ENCODE assay signal across 8 cellular contexts in genomic region chrX:38805294-38806053, GRCh38. TPM values are rescaled to one million over a fixed set of nuclear protein-coding genes. Genes with fewer than 3 reads are reported as not detected.
DNase-seq lines count a peak whose midpoint lies in the region; ATAC-seq, FAIRE-seq and TF ChIP-seq lines count a peak whose summit lies in the region.

No MANE protein-coding gene starts in this region.

- no peak overlapping the region for H2BK20ac ChIP-seq in H1 (ENCODE audit: low read length)

- H3K23me2 ChIP-seq in H1 (ENCODE audit: low read depth, low read length) = peaks cover 3% of the 10 kb centered on the region; the same call in 1 of the 2 replicates

- peak in 9 of 10 experiments; percentile 33 to 72 (median 54) for DNase-seq in CD4-positive, alpha-beta T cell
- DNase-seq in NCI-H345 treated with DMSO at 0.1 percent for 48 hours (lab: John Stamatoyannopoulos, UW; ENCODE audit: unreplicated experiment) = peak; percentile 32
- DNase-seq in activated CD8-positive, alpha-beta memory T cell treated with anti-CD3 and anti-CD28 coated beads, Interleukin-2, amount 10 ng/mL, durations not matched to agents 7 days and 5 days = peak; percentile 73
- DNase-seq in H1 (ENCODE audit: low read depth in 1 of 2, low spot score in 2 of 2) = peak in 1 of 2 experiments; percentile 47
- DNase-seq in mesothelial cell of epicardium (ENCODE audit: low spot score in 2 of 2, unreplicated experiment in 2 of 2) = peak in 1 of 2 experiments; percentile 55
- peak; percentile 16 to 51 for DNase-seq in stimulated activated CD8-positive, alpha-beta memory T cell treated with anti-CD3 and anti-CD28 coated beads, Interleukin-7, amount 100 ng/mL, for 4 hours (ENCODE audit: low read depth in 2 of 2)

- H4K5ac ChIP-seq in H1 (ENCODE audit: insufficient read length, low read depth, low read length) = peak overlapping the region; percentile 90

- no peak for TF ChIP-seq RAD21 in H1 (IDR thresholded peaks at IDR 0.05 in 1 of 2, conservative IDR thresholded peaks at IDR 0.05 in 1 of 2; ENCODE audit: low read depth in 2 of 2, low read length in 2 of 2)

- H3K79me1 ChIP-seq in H1 (ENCODE audit: low read depth, low read length) = no peaks in the 10 kb centered on the region

- peak overlapping the region; percentile 26 for H3K18ac ChIP-seq in H1 (ENCODE audit: extremely low read depth, low read length)

- H3K4me3 ChIP-seq in HEK293 (ENCODE audit: low read depth, low read length) (peak overlapping the region; percentile 62), H1 (ENCODE audit: extremely low read depth in 1 of 4, insufficient read depth in 2 of 4, low read depth in 3 of 4, low read length in 4 of 4) (peak overlapping the region; percentile 74 to 95 (median 88))

- peaks cover 53% of the 10 kb centered on the region for H3K4me1 Mint-ChIP-seq in CD4-positive, alpha-beta T cell (ENCODE audit: low read depth)
- peaks cover 23% of the 10 kb centered on the region for H3K4me1 Mint-ChIP-seq in activated CD8-positive, alpha-beta memory T cell treated with anti-CD3 and anti-CD28 coated beads, Interleukin-2, amount 10 ng/mL, durations not matched to agents 7 days and 5 days
- H3K4me1 Mint-ChIP-seq in mesothelial cell of epicardium = peaks cover 32% of the 10 kb centered on the region

- intact Hi-C loops in CD4-positive, alpha-beta T cell (cut with DNase I, micrococcal nuclease) = loop anchor here (10.0 kb wide), 2 partner anchors 69 to 89 kb away; no protein-coding TSS in a partner anchor

- H3K9ac ChIP-seq in H1 (replicated peaks in 1 of 4; ENCODE audit: extremely low read depth in 1 of 4, low read depth in 3 of 4, low read length in 3 of 4) = peak overlapping the region; percentile 79 to 97 (median 83)

- TF ChIP-seq POLR2A in H1 (IDR thresholded peaks at IDR 0.05; ENCODE audit: control extremely low read depth in 1 of 2, low read depth in 2 of 2, low read length in 2 of 2) = peak in 1 of 2 experiments; percentile 51; a peak in 2 of 3 replicates

- H3K4me1 ChIP-seq in HEK293 (ENCODE audit: control insufficient read depth, insufficient read depth, low read length) = no peaks in the 10 kb centered on the region
- peaks cover 0 to 3% (median 0%) of the 10 kb centered on the region in 4 experiments; a peak in 2 of 7 replicates for H3K4me1 ChIP-seq in H1 (replicated peaks in 1 of 4; ENCODE audit: control insufficient read depth in 3 of 4, insufficient read depth in 4 of 4, low read length in 3 of 4)

- TF ChIP-seq EP300 in H1 (IDR thresholded peaks at IDR 0.05; ENCODE audit: borderline replicate concordance in 1 of 2, low read depth in 2 of 2, low read length in 2 of 2) = no peak

- TF ChIP-seq CTCF in CD4-positive, alpha-beta T cell (IDR thresholded peaks at IDR 0.05) = no peak
- no peak for TF ChIP-seq CTCF in HEK293 (tag by site-specific recombination; IDR thresholded peaks at IDR 0.05)
- TF ChIP-seq CTCF in H1 (IDR thresholded peaks at IDR 0.05; ENCODE audit: control extremely low read depth in 1 of 3, insufficient read depth in 1 of 3, low read depth in 1 of 3, low read length in 3 of 3) = no peak
- no peak for TF ChIP-seq CTCF in mesothelial cell of epicardium (IDR thresholded peaks at IDR 0.05; ENCODE audit: unreplicated experiment)

- H2BK15ac ChIP-seq in H1 (ENCODE audit: low read length) = no peak overlapping the region

- no peaks in the 10 kb centered on the region for H3K27me3 ChIP-seq in CD4-positive, alpha-beta T cell (ENCODE audit: control insufficient read depth, insufficient read depth, low read length)
- no peaks in the 10 kb centered on the region for H3K27me3 ChIP-seq in H1 (replicated peaks in 1 of 4; ENCODE audit: control insufficient read depth in 3 of 4, extremely low read depth in 1 of 4, insufficient read depth in 3 of 4, low read length in 3 of 4)

- H3K36me3 ChIP-seq in HEK293 (ENCODE audit: control insufficient read depth in 2 of 2, insufficient read depth in 1 of 2, low read length in 2 of 2) = peaks cover 0 to 13% of the 10 kb centered on the region in 2 experiments; a peak in 1 of 3 replicates
- H3K36me3 ChIP-seq in H1 (ENCODE audit: control insufficient read depth in 2 of 4, insufficient read depth in 4 of 4, low read length in 3 of 4) = peaks cover 0 to 34% (median 6%) of the 10 kb centered on the region in 4 experiments; a peak in 3 of 8 replicates

- H2BK5ac ChIP-seq in H1 (ENCODE audit: low read depth, low read length) = peak overlapping the region; percentile 91

- no peaks in the 10 kb centered on the region for H3K27me3 Mint-ChIP-seq in CD4-positive, alpha-beta T cell
- no peaks in the 10 kb centered on the region for H3K27me3 Mint-ChIP-seq in activated CD8-positive, alpha-beta memory T cell treated with anti-CD3 and anti-CD28 coated beads, Interleukin-2, amount 10 ng/mL, durations not matched to agents 7 days and 5 days
- no peaks in the 10 kb centered on the region for H3K27me3 Mint-ChIP-seq in mesothelial cell of epicardium (ENCODE audit: low read depth)

- H3K36me3 Mint-ChIP-seq in CD4-positive, alpha-beta T cell (ENCODE audit: low read depth) = peaks cover 36% of the 10 kb centered on the region
- peaks cover 21% of the 10 kb centered on the region for H3K36me3 Mint-ChIP-seq in activated CD8-positive, alpha-beta memory T cell treated with anti-CD3 and anti-CD28 coated beads, Interleukin-2, amount 10 ng/mL, durations not matched to agents 7 days and 5 days
- peaks cover 1% of the 10 kb centered on the region for H3K36me3 Mint-ChIP-seq in mesothelial cell of epicardium

- H3K4me2 ChIP-seq in H1 (ENCODE audit: insufficient read depth in 1 of 2, low read depth in 2 of 2, low read length in 2 of 2) = peak overlapping the region; percentile 76 to 83

- H4K20me1 ChIP-seq in H1 (replicated peaks in 1 of 2; ENCODE audit: control insufficient read depth in 1 of 2, insufficient read depth in 2 of 2, low read length in 2 of 2) = no peaks in the 10 kb centered on the region

- H3K27ac ChIP-seq in CD4-positive, alpha-beta T cell (ENCODE audit: low read depth, low read length) = peak overlapping the region; percentile 85
- H3K27ac ChIP-seq in HEK293 (ENCODE audit: extremely low read depth, low read depth, low read length) (peak overlapping the region; percentile 69), H1 (ENCODE audit: low read depth, low read length) (peak overlapping the region; percentile 86; the same call in 1 of the 2 replicates)

- H2AFZ ChIP-seq in H1 (ENCODE audit: low read length) = no peak overlapping the region

- peak overlapping the region; percentile 75; the same call in 1 of the 2 replicates for H2AK5ac ChIP-seq in H1 (ENCODE audit: low read depth, low read length)

- no peaks in the 10 kb centered on the region for H3K9me3 Mint-ChIP-seq in CD4-positive, alpha-beta T cell
- H3K9me3 Mint-ChIP-seq in activated CD8-positive, alpha-beta memory T cell treated with anti-CD3 and anti-CD28 coated beads, Interleukin-2, amount 10 ng/mL, durations not matched to agents 7 days and 5 days (ENCODE audit: low read depth) = no peaks in the 10 kb centered on the region
- peaks cover 10% of the 10 kb centered on the region for H3K9me3 Mint-ChIP-seq in mesothelial cell of epicardium

- no peak overlapping the region for H3K23ac ChIP-seq in H1 (ENCODE audit: insufficient read length)

- H3K4me3 Mint-ChIP-seq in CD4-positive, alpha-beta T cell = peak overlapping the region; percentile 95
- H3K4me3 Mint-ChIP-seq in activated CD8-positive, alpha-beta memory T cell treated with anti-CD3 and anti-CD28 coated beads, Interleukin-2, amount 10 ng/mL, durations not matched to agents 7 days and 5 days = peak overlapping the region; percentile 89
- H3K4me3 Mint-ChIP-seq in mesothelial cell of epicardium = peak overlapping the region; percentile 80

- peak overlapping the region; percentile 89 for H4K8ac ChIP-seq in H1 (ENCODE audit: extremely low read depth, insufficient read depth, low read length)

- H2BK12ac ChIP-seq in H1 (ENCODE audit: low read depth, low read length) = peak overlapping the region; percentile 75; the same call in 1 of the 2 replicates

- peak overlapping the region; percentile 5 for H3K56ac ChIP-seq in H1 (replicated peaks; ENCODE audit: insufficient read length, low read depth, low read length)

- H3K79me2 ChIP-seq in H1 (ENCODE audit: control insufficient read depth in 1 of 2, insufficient read depth in 2 of 2, low read length in 2 of 2) = peaks cover 5 to 44% of the 10 kb centered on the region in 2 experiments; a peak in 3 of 4 replicates

- FAIRE-seq in H1 (lab: Jason Lieb, UNC) = no peak

- CTCF ChIA-PET in CD4-positive, alpha-beta T cell (lab: Charles Lee) = interaction anchor here (1.0 kb wide), 1 partner anchor 14 kb away, joined by 3 read pairs; no protein-coding TSS in a partner anchor
- CTCF ChIA-PET in HEK293 (lab: Yijun Ruan, JAX) = interaction anchor here (1.1 kb wide), 1 partner anchor 182 kb away, joined by 3 read pairs; no protein-coding TSS in a partner anchor
- CTCF ChIA-PET in activated CD8-positive, alpha-beta memory T cell treated with anti-CD3 and anti-CD28 coated beads, Interleukin-2, amount 10 ng/mL, durations not matched to agents 7 days and 5 days (lab: Charles Lee) = interaction anchor here (0.6 kb wide), 1 partner anchor 131 kb away, joined by 3 read pairs; no protein-coding TSS in a partner anchor
- CTCF ChIA-PET in H1 (lab: Charles Lee; ENCODE audit: partially characterized antibody) = no interaction called here

- no peak overlapping the region for H3K14ac ChIP-seq in H1 (ENCODE audit: insufficient read length)

- peak overlapping the region; percentile 49 for H4K91ac ChIP-seq in H1 (replicated peaks; ENCODE audit: insufficient read length, low read length)

- no peak overlapping the region for H2BK120ac ChIP-seq in H1 (replicated peaks; ENCODE audit: low read depth, low read length)

- peak; percentile 43 for ATAC-seq in CD4-positive, alpha-beta T cell (ENCODE audit: poor library complexity)
- ATAC-seq in activated CD8-positive, alpha-beta memory T cell treated with anti-CD3 and anti-CD28 coated beads, Interleukin-2, amount 10 ng/mL, durations not matched to agents 7 days and 5 days = peak; percentile 38
- ATAC-seq in GM18858 (IDR thresholded peaks at IDR 0.05; ENCODE audit: unreplicated experiment) = no peak

- no peaks in the 10 kb centered on the region for H3K9me3 ChIP-seq in CD4-positive, alpha-beta T cell (ENCODE audit: control insufficient read depth, low read length)
- H3K9me3 ChIP-seq in HEK293 (ENCODE audit: control insufficient read depth, insufficient read depth, low read depth, low read length) (no peaks in the 10 kb centered on the region), H1 (ENCODE audit: insufficient read depth in 2 of 2, low read depth in 1 of 2, low read length in 1 of 2) (no peaks in the 10 kb centered on the region)

- H3K4ac ChIP-seq in H1 (replicated peaks; ENCODE audit: insufficient read length, low read depth, low read length) = peak overlapping the region; percentile 96

- WGBS in H1 (ENCODE audit: extremely low coverage in 1 of 2, insufficient coverage in 1 of 2, insufficient read length in 1 of 2, insufficient replicate concordance in 2 of 2, low coverage in 1 of 2, low lambda C conversion rate in 2 of 2, missing lambda C conversion rate in 1 of 2), 2 experiments = 1% methylated on average over 16 of the region's 39 CpGs; no CpG with 5 or more reads in 1 of the 2 experiments

- POLR2A ChIA-PET in CD4-positive, alpha-beta T cell (lab: Charles Lee) = interaction anchor here (0.7 to 4.8 kb wide), 5 partner anchors 11 to 1047 kb away, joined by 3 to 45 read pairs (median 6); no protein-coding TSS in a partner anchor
- POLR2A ChIA-PET in HEK293 (lab: Yijun Ruan, JAX) (interaction anchor here (0.6 kb wide), 1 partner anchor 532 kb away, joined by 3 read pairs; no protein-coding TSS in a partner anchor), H1 (lab: Charles Lee; ENCODE audit: partially characterized antibody) (interaction anchor here (0.6 to 5.8 kb wide), 11 partner anchors 10 to 345 kb away, joined by 3 to 64 read pairs (median 5); no protein-coding TSS in a partner anchor)

- H3K27ac Mint-ChIP-seq in CD4-positive, alpha-beta T cell = peak overlapping the region; percentile 98
- peak overlapping the region; percentile 94 for H3K27ac Mint-ChIP-seq in activated CD8-positive, alpha-beta memory T cell treated with anti-CD3 and anti-CD28 coated beads, Interleukin-2, amount 10 ng/mL, durations not matched to agents 7 days and 5 days
- H3K27ac Mint-ChIP-seq in mesothelial cell of epicardium = peak overlapping the region; percentile 91

RNA-seq across cellular contexts. Expression of gene MID1IP1, which starts 4.2 kb away (rescaled TPM):
- total RNA-seq in CD4-positive, alpha-beta T cell = 10 to 100 TPM; 37.0 to 40.9 TPM
- total RNA-seq in activated CD8-positive, alpha-beta memory T cell treated with anti-CD3 and anti-CD28 coated beads, Interleukin-2, amount 10 ng/mL, durations not matched to agents 7 days and 5 days = 10 to 100 TPM; 57.9 to 77.7 TPM
- total RNA-seq in H1 (2021; fragmentation: NEBNext Ultra II Directional; extraction: Animal tissue kit (Norgen Biotek cat#: 25700)) = 118 and 126 TPM in 2 replicates
- polyA plus RNA-seq in H1 (2011; rRNA removed) = 128 and 209 TPM in 2 replicates
- polyA plus RNA-seq in H1 (2011; cell fraction: cytosol; rRNA removed) = 153 TPM
- polyA plus RNA-seq in H1 (2011; cell fraction: nucleus; rRNA removed) = 105 TPM
- 98.1 to 109 TPM (median 106 TPM) in 4 replicates for polyA plus RNA-seq in H1 (2012, experiment 1 of 2)
- 112 TPM for polyA plus RNA-seq in H1 (2012, experiment 2 of 2)
- 60.9 TPM for polyA plus RNA-seq in H1 (2013, experiment 1 of 2)
- polyA plus RNA-seq in H1 (2013, experiment 2 of 2) = 58.2 TPM
- polyA minus RNA-seq in H1 (2011; rRNA and poly(A)+ RNA removed) = 29.2 and 30.6 TPM in 2 replicates
- 77.7 TPM for polyA minus RNA-seq in H1 (2011; cell fraction: cytosol; rRNA and poly(A)+ RNA removed)
- polyA minus RNA-seq in H1 (2011; cell fraction: nucleus; rRNA and poly(A)+ RNA removed) = 58.2 TPM
- total RNA-seq in mesothelial cell of epicardium = 21.4 to 24.0 TPM (median 22.0 TPM) in 3 replicates
